In genomic region chr9:90795879-90796317, GRCh38 we compare ENCODE assay signal across 14 cellular contexts. TPM values are rescaled to one million over a fixed set of nuclear protein-coding genes. Genes with fewer than 3 reads are reported as not detected.
DNase-seq lines count a peak whose midpoint lies in the region; ATAC-seq and TF ChIP-seq lines count a peak whose summit lies in the region.
"Had no signal": no experiment of that assay in that cellular context is flagged by ENCODE, and none has a peak within 500 bp of the region (broad histone marks: within the 10 kb centered on the region; RNA-seq: fewer than 3 reads in every experiment).

No MANE protein-coding gene starts in this region.

- peaks cover 7 to 10% (median 8%) of the 10 kb centered on the region in 3 donors for H3K27me3 Mint-ChIP-seq in immature natural killer cell (ENCODE audit: low read depth in 3 of 3)

- H3K36me3 ChIP-seq in lower lobe of right lung, result no peaks in the 10 kb centered on the region
- H3K36me3 ChIP-seq: suprapubic skin had no signal

- H3K4me3 Mint-ChIP-seq in immature natural killer cell, result no peak overlapping the region

- H3K4me1 ChIP-seq in lower lobe of right lung, result peaks cover 24% of the 10 kb centered on the region
- no peaks in the 10 kb centered on the region for H3K4me1 ChIP-seq in foreskin keratinocyte

- peak; percentile 20 for DNase-seq in GDM1 (lab: John Stamatoyannopoulos, UW)
- peak; percentile 63 for DNase-seq in NOMO-1 treated with dmso at 0.1 percent for 144 hours (lab: John Stamatoyannopoulos, UW; ENCODE audit: unreplicated experiment)
- DNase-seq in lower lobe of right lung, result peak; percentile 63
- DNase-seq in ecto neural progenitor cell (ENCODE audit: low spot score), result no peak
- no peak for DNase-seq in immature natural killer cell
- no peak for DNase-seq in stimulated activated CD4-positive, alpha-beta T cell treated with anti-CD3 and anti-CD28 coated beads, Interleukin-4, amount 100 ng/mL, for 4 hours
- no peak for DNase-seq in foreskin keratinocyte
- DNase-seq: activated T-cell treated with anti-CD3 and anti-CD28 coated beads, Interleukin-2, amount 50 U/mL, for 1 hour; hippocampal formation; mammary epithelial cell; NCI-H187 treated with DMSO at 0.1 percent for 48 hours had no signal

- peak overlapping the region; percentile 48 for H3K27ac ChIP-seq in lower lobe of right lung
- no peak overlapping the region for H3K27ac ChIP-seq in foreskin keratinocyte
- H3K27ac ChIP-seq: suprapubic skin had no signal

- no peaks in the 10 kb centered on the region for H3K9me3 Mint-ChIP-seq in immature natural killer cell

- ATAC-seq in GM21825 (IDR thresholded peaks at IDR 0.05; ENCODE audit: unreplicated experiment) (peak; percentile 37), lower lobe of right lung (peak; percentile 58 to 70), foreskin keratinocyte (no peak)

- H3K4me3 ChIP-seq in lower lobe of right lung, result no peak overlapping the region
- H3K4me3 ChIP-seq: suprapubic skin had no signal

- TF ChIP-seq CTCF in lower lobe of right lung (IDR thresholded peaks at IDR 0.05), result no peak
- no peak for TF ChIP-seq CTCF in foreskin keratinocyte (conservative IDR thresholded peaks at IDR 0.05)

- H3K27me3 ChIP-seq in lower lobe of right lung (ENCODE audit: low read depth) (peaks cover under 1% of the 10 kb centered on the region), foreskin keratinocyte (peaks cover 5% of the 10 kb centered on the region)

- intact Hi-C loops in lower lobe of right lung (cut with DNase I), result no loop called here

- peaks cover under 1 to 9% of the 10 kb centered on the region in 2 donors for H3K4me1 Mint-ChIP-seq in immature natural killer cell

- no peaks in the 10 kb centered on the region for H3K9me3 ChIP-seq in lower lobe of right lung
- H3K9me3 ChIP-seq: suprapubic skin had no signal

- no peak overlapping the region for H3K27ac Mint-ChIP-seq in immature natural killer cell

- H3K36me3 Mint-ChIP-seq in immature natural killer cell, result no peaks in the 10 kb centered on the region

RNA-seq across cellular contexts. Expression of gene SYK, which starts 5.7 kb away (rescaled TPM):
- total RNA-seq in lower lobe of right lung (88.9 TPM), foreskin keratinocyte (6.1 and 6.6 TPM in 2 replicates)
- polyA plus RNA-seq in immature natural killer cell (100 to 1,000 TPM in 1 of 3 donors, 10 to 100 TPM in 2; 50.1 to 125 (median 82.6) TPM), foreskin keratinocyte (2.5 and 2.8 TPM in 2 replicates)
- total RNA-seq: endothelial cell of umbilical vein had no signal
- polyA plus RNA-seq: endothelial cell of umbilical vein had no signal

Comparison
In these comparisons a context has a peak if more than half of its experiments do, and no peak if none do; other contexts are left out.
1. DNase-seq: peak in GDM1 (single experiment), NOMO-1 treated with dmso at 0.1 percent for 144 hours (single experiment) and lower lobe of right lung (single experiment); none in ecto neural progenitor cell (single experiment), immature natural killer cell (0 of 3), stimulated activated CD4-positive, alpha-beta T cell treated with anti-CD3 and anti-CD28 coated beads, Interleukin-4, amount 100 ng/mL, for 4 hours (0 of 2) and foreskin keratinocyte (0 of 2).
2. RNA of gene SYK, which starts 5.7 kb away (total RNA-seq): 88.9 TPM in lower lobe of right lung (single experiment); 6.1 to 6.6 TPM in foreskin keratinocyte; every median in the first group is over 10 times any median in the second.